Comparison of ENCODE assay signal across 12 cellular contexts in the genomic region with DNA sequence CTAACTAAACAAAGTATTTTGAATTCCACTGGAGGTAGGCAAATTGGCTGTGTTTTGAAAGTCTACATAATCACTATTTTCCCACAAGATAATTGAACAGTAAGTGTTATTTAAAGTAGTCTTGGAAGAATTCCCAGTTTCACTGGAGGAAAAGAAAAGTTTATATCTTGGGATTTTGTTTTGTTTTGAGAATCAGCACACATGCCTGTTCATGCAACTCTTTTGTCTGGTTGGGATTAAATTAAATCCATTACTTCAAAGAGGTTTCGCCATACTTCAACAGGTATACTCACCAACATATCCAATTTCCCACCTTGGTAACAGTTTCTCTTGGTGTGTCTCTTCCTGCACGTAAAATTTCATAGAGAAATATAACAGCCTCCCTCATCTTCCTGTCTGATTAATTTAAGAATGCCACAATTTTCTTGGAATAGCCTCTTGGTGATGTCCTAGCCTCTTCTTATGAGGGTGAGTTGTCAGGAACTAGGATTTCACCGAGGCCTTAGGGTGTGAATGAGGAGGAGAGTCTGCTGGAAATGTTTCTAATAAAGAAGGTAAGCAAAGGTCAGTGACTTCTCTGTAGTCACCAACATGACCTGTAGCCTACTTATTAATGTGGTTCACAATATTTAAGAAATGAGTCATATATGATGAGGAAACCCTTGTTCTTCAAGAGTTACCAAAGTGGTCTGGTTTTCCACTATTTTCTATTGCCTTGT. TPM values are rescaled to one million over a fixed set of nuclear protein-coding genes. Genes with fewer than 3 reads are reported as not detected.
A peak's percentile ranks its signal among the peaks of the same experiment; 100 is the strongest.
DNase-seq lines count a peak whose midpoint lies in the region; ATAC-seq and TF ChIP-seq lines count a peak whose summit lies in the region.
"Had no signal": no experiment of that assay in that cellular context is flagged by ENCODE, and none has a peak within 500 bp of the region (broad histone marks: within the 10 kb centered on the region; RNA-seq: fewer than 3 reads in every experiment).

No MANE protein-coding gene starts in this region.

- ATAC-seq in activated T-cell treated with anti-CD3 and anti-CD28 coated beads, Interleukin-2, amount 50 U/mL, for 72 hours (replicated peaks in 1 of 2): no peak
- no peak for ATAC-seq in HG03571 (IDR thresholded peaks at IDR 0.05; ENCODE audit: unreplicated experiment)
- ATAC-seq: K562 had no signal

- H3K9me3 ChIP-seq in HEK293 (ENCODE audit: control insufficient read depth, insufficient read depth, low read depth, low read length): no peaks in the 10 kb centered on the region
- H3K9me3 ChIP-seq: uterus had no signal

- H3K4me1 ChIP-seq in HEK293 (ENCODE audit: control insufficient read depth, insufficient read depth, low read length): peaks cover 25% of the 10 kb centered on the region

- H3K36me3 ChIP-seq in HEK293 (ENCODE audit: control insufficient read depth in 2 of 2, insufficient read depth in 1 of 2, low read length in 2 of 2): no peaks in the 10 kb centered on the region
- H3K36me3 ChIP-seq: uterus had no signal

- H3K27me3 Mint-ChIP-seq in stimulated activated naive CD8-positive, alpha-beta T cell treated with anti-CD3 and anti-CD28 coated beads, Interleukin-15, Interleukin-2, amounts not matched to agents 100 ng/mL and 50 ng/mL, for 24 hours: no peaks in the 10 kb centered on the region
- H3K27me3 Mint-ChIP-seq in activated T-cell treated with anti-CD3 and anti-CD28 coated beads, Interleukin-2, amount 50 U/mL, for 72 hours (ENCODE audit: low read depth): peaks cover 10% of the 10 kb centered on the region

- CTCF ChIA-PET in HEK293 (lab: Yijun Ruan, JAX): interaction anchor here (0.9 kb wide), 1 partner anchor 8 kb away, joined by 4 read pairs; no protein-coding TSS in a partner anchor

- no peak overlapping the region for H3K4me3 ChIP-seq in HEK293 (ENCODE audit: low read depth, low read length)
- no peak overlapping the region for H3K4me3 ChIP-seq in fibroblast of villous mesenchyme (ENCODE audit: low read depth, low read length)
- H3K4me3 ChIP-seq: K562, uterus had no signal

- H3K4me1 Mint-ChIP-seq in stimulated activated naive CD8-positive, alpha-beta T cell treated with anti-CD3 and anti-CD28 coated beads, Interleukin-15, Interleukin-2, amounts not matched to agents 100 ng/mL and 50 ng/mL, for 24 hours (ENCODE audit: low read depth): peaks cover 68% of the 10 kb centered on the region
- peaks cover 48% of the 10 kb centered on the region for H3K4me1 Mint-ChIP-seq in activated T-cell treated with anti-CD3 and anti-CD28 coated beads, Interleukin-2, amount 50 U/mL, for 72 hours (ENCODE audit: low read depth)

- H3K27ac ChIP-seq in HEK293 (ENCODE audit: extremely low read depth, low read depth, low read length): peak overlapping the region; percentile 41; the same call in 1 of the 2 replicates
- H3K27ac ChIP-seq: uterus had no signal

- H3K27ac Mint-ChIP-seq in stimulated activated naive CD8-positive, alpha-beta T cell treated with anti-CD3 and anti-CD28 coated beads, Interleukin-15, Interleukin-2, amounts not matched to agents 100 ng/mL and 50 ng/mL, for 24 hours: peak overlapping the region; percentile 77
- no peak overlapping the region for H3K27ac Mint-ChIP-seq in activated T-cell treated with anti-CD3 and anti-CD28 coated beads, Interleukin-2, amount 50 U/mL, for 72 hours
- H3K27ac Mint-ChIP-seq: activated naive CD4-positive, alpha-beta T cell treated with anti-CD3 and anti-CD28 coated beads for 36 hours had no signal

- no peak for TF ChIP-seq CTCF in HEK293 (tag by site-specific recombination; IDR thresholded peaks at IDR 0.05)
- no peak for TF ChIP-seq CTCF in fibroblast of villous mesenchyme (IDR thresholded peaks at IDR 0.05; ENCODE audit: insufficient read depth, low read depth, low read length)

- no peaks in the 10 kb centered on the region for H3K9me3 Mint-ChIP-seq in stimulated activated naive CD8-positive, alpha-beta T cell treated with anti-CD3 and anti-CD28 coated beads, Interleukin-15, Interleukin-2, amounts not matched to agents 100 ng/mL and 50 ng/mL, for 24 hours
- no peaks in the 10 kb centered on the region for H3K9me3 Mint-ChIP-seq in activated T-cell treated with anti-CD3 and anti-CD28 coated beads, Interleukin-2, amount 50 U/mL, for 72 hours
- H3K9me3 Mint-ChIP-seq: activated naive CD4-positive, alpha-beta T cell treated with anti-CD3 and anti-CD28 coated beads for 36 hours had no signal

- POLR2A ChIA-PET in HEK293 (lab: Yijun Ruan, JAX): no interaction called here

- DNase-seq in SW480 (ENCODE audit: low spot score) (peak; percentile 15), fibroblast of villous mesenchyme (ENCODE audit: low read depth) (peak; percentile 88), nucleus accumbens (lab: John Stamatoyannopoulos, UW) (no peak), NCI-H446 (lab: John Stamatoyannopoulos, UW) (no peak)
- DNase-seq in activated T-cell treated with anti-CD3 and anti-CD28 coated beads, Interleukin-2, amount 50 U/mL, for 72 hours: no peak
- DNase-seq: activated naive CD4-positive, alpha-beta T cell treated with anti-CD3 and anti-CD28 coated beads for 36 hours; NCI-H748 treated with DMSO at 0.1 percent for 48 hours; uterus had no signal

- H3K4me3 Mint-ChIP-seq in stimulated activated naive CD8-positive, alpha-beta T cell treated with anti-CD3 and anti-CD28 coated beads, Interleukin-15, Interleukin-2, amounts not matched to agents 100 ng/mL and 50 ng/mL, for 24 hours: peak overlapping the region; percentile 8
- no peak overlapping the region for H3K4me3 Mint-ChIP-seq in activated T-cell treated with anti-CD3 and anti-CD28 coated beads, Interleukin-2, amount 50 U/mL, for 72 hours
- H3K4me3 Mint-ChIP-seq: activated naive CD4-positive, alpha-beta T cell treated with anti-CD3 and anti-CD28 coated beads for 36 hours had no signal

- no peaks in the 10 kb centered on the region for H3K36me3 Mint-ChIP-seq in stimulated activated naive CD8-positive, alpha-beta T cell treated with anti-CD3 and anti-CD28 coated beads, Interleukin-15, Interleukin-2, amounts not matched to agents 100 ng/mL and 50 ng/mL, for 24 hours (ENCODE audit: low read depth)
- H3K36me3 Mint-ChIP-seq in activated T-cell treated with anti-CD3 and anti-CD28 coated beads, Interleukin-2, amount 50 U/mL, for 72 hours (ENCODE audit: insufficient read depth in 2 of 2): no peaks in the 10 kb centered on the region

TF ChIP-seq in HEK293, 187 proteins besides CTCF, POLR2A, EP300 and RAD21 (continues in another document):
- TF ChIP-seq YY2 (tag by site-specific recombination; IDR thresholded peaks at IDR 0.05): no peak
- TF ChIP-seq ZNF658 (tag by site-specific recombination; IDR thresholded peaks at IDR 0.05): no peak
- no peak for TF ChIP-seq HOXD13 (CRISPR knock-in tag; IDR thresholded peaks at IDR 0.05; ENCODE audit: borderline replicate concordance)
- no peak for TF ChIP-seq ZNF416 (tag by site-specific recombination; IDR thresholded peaks at IDR 0.05)
- peak; percentile 92 for TF ChIP-seq PRDM6 (tag by site-specific recombination; IDR thresholded peaks at IDR 0.05)
- no peak for TF ChIP-seq ZNF169 (tag by site-specific recombination; IDR thresholded peaks at IDR 0.05)
- peak; percentile 78 for TF ChIP-seq SCRT1 (tag by site-specific recombination; IDR thresholded peaks at IDR 0.05; ENCODE audit: borderline replicate concordance)
- TF ChIP-seq ZNF791 (tag by site-specific recombination; IDR thresholded peaks at IDR 0.05): no peak
- TF ChIP-seq FEZF1 (tag by site-specific recombination; IDR thresholded peaks at IDR 0.05): 0 out of 2 replicates have a peak, but pooled peaks have one; percentile 37
- TF ChIP-seq SP7 (tag by site-specific recombination; IDR thresholded peaks at IDR 0.05): peak; percentile 95

RNA-seq across cellular contexts. Expression of gene ITGA2, which starts 48.1 kb away (rescaled TPM):
- 16.4 and 35.0 TPM in 2 replicates for total RNA-seq in fibroblast of villous mesenchyme
- 1 to 10 TPM in 1 of 2 donors, under 1 TPM in 1; 0.79 to 1.7 TPM for total RNA-seq in activated T-cell treated with anti-CD3 and anti-CD28 coated beads, Interleukin-2, amount 50 U/mL, for 72 hours

Comparison
In these comparisons a context has a peak if more than half of its experiments do, and no peak if none do; other contexts are left out.
1. DNase-seq: peak in SW480 (single experiment) and fibroblast of villous mesenchyme (single experiment); none in nucleus accumbens (0 of 56), NCI-H446 (0 of 2) and activated T-cell treated with anti-CD3 and anti-CD28 coated beads, Interleukin-2, amount 50 U/mL, for 72 hours (0 of 2).